In genomic region chr17:82414548-82415281, GRCh38 we compare ENCODE assay signal across 1 cellular context.
TF ChIP-seq lines count a peak whose summit lies in the region.

No MANE protein-coding gene starts in this region.

TF ChIP-seq in K562, 482 proteins besides CTCF, POLR2A, EP300 and RAD21 (continued from another document):
- TF ChIP-seq AFF1 (IDR thresholded peaks at IDR 0.05; ENCODE audit: low read depth in 1 of 2, partially characterized antibody in 2 of 2) (peak in 1 of 2 experiments; percentile 98), BCOR (IDR thresholded peaks at IDR 0.05) (0 out of 2 replicates have a peak, but pooled peaks have one; percentile 28), ZNF766 (CRISPR knock-in tag; conservative IDR thresholded peaks at IDR 0.05) (peak; percentile 92), NR1H2 (CRISPR knock-in tag; IDR thresholded peaks at IDR 0.05) (peak; percentile 91; the same call in 1 of the 2 replicates), ZNF561 (CRISPR knock-in tag; conservative IDR thresholded peaks at IDR 0.05) (no peak), MTA2 (IDR thresholded peaks at IDR 0.05; ENCODE audit: low read depth) (no peak), CBX2 (IDR thresholded peaks at IDR 0.05; ENCODE audit: insufficient read depth, low read length, poor library complexity, severe bottlenecking) (no peak), FIP1L1 (IDR thresholded peaks at IDR 0.05; ENCODE audit: low read depth, low read length, poor library complexity, severe bottlenecking) (peak; percentile 25), HMGN3 (IDR thresholded peaks at IDR 0.05; ENCODE audit: borderline replicate concordance, extremely low read depth, insufficient read length, low read depth, low read length) (peak; percentile 71), DPF2 (IDR thresholded peaks at IDR 0.05) (0 out of 2 replicates have a peak, but pooled peaks have one; percentile 28), MTA3 (IDR thresholded peaks at IDR 0.05; ENCODE audit: borderline replicate concordance) (peak; percentile 37; the same call in 1 of the 2 replicates), ESRRA (IDR thresholded peaks at IDR 0.05; ENCODE audit: borderline replicate concordance, low read depth) (peak; percentile 58; the same call in 1 of the 2 replicates), NR2C1 (IDR thresholded peaks at IDR 0.05) (no peak), NR2C1 (tag; IDR thresholded peaks at IDR 0.05) (peak; percentile 20; the same call in 1 of the 2 replicates), DMBX1 (CRISPR knock-in tag; IDR thresholded peaks at IDR 0.05; ENCODE audit: borderline replicate concordance) (peak; percentile 72; the same call in 1 of the 2 replicates), ZNF644 (tag; IDR thresholded peaks at IDR 0.05; ENCODE audit: low read depth) (peak; percentile 63; the same call in 1 of the 2 replicates), U2AF2 (optimal IDR thresholded peaks at IDR 0.05; ENCODE audit: low read depth, low read length) (no peak), FOXP1 (CRISPR knock-in tag; IDR thresholded peaks at IDR 0.05) (peak; percentile 95), TBP (optimal IDR thresholded peaks at IDR 0.05; ENCODE audit: low read depth, low read length) (no peak), PCBP1 (IDR thresholded peaks at IDR 0.05; ENCODE audit: low read depth, low read length, poor library complexity, severe bottlenecking) (no peak), SREBF2 (CRISPR knock-in tag; IDR thresholded peaks at IDR 0.05) (0 out of 2 replicates have a peak, but pooled peaks have one; percentile 62), ARID2 (IDR thresholded peaks at IDR 0.05) (peak; percentile 84; the same call in 1 of the 2 replicates), ZFP1 (CRISPR knock-in tag; IDR thresholded peaks at IDR 0.05) (no peak), POU5F1 (IDR thresholded peaks at IDR 0.05; ENCODE audit: borderline replicate concordance, low read depth, low read length, partially characterized antibody) (no peak), ZBTB17 (CRISPR knock-in tag; IDR thresholded peaks at IDR 0.05) (peak; percentile 54; the same call in 1 of the 2 replicates), ZNF639 (CRISPR knock-in tag; conservative IDR thresholded peaks at IDR 0.05 in 1 of 2, IDR thresholded peaks at IDR 0.05 in 1 of 2) (peak in 1 of 2 experiments; percentile 58; a peak in 1 of 4 replicates), FOXK1 (CRISPR knock-in tag; IDR thresholded peaks at IDR 0.05; ENCODE audit: borderline replicate concordance) (0 out of 2 replicates have a peak, but pooled peaks have one; percentile 57), TRIM28 (IDR thresholded peaks at IDR 0.05) (0 out of 2 replicates have a peak, but pooled peaks have one; percentile 47), ZNF511 (CRISPR knock-in tag; IDR thresholded peaks at IDR 0.05) (peak; percentile 99), COPS2 (conservative IDR thresholded peaks at IDR 0.05) (no peak)
- TF ChIP-seq, protein P1, sequence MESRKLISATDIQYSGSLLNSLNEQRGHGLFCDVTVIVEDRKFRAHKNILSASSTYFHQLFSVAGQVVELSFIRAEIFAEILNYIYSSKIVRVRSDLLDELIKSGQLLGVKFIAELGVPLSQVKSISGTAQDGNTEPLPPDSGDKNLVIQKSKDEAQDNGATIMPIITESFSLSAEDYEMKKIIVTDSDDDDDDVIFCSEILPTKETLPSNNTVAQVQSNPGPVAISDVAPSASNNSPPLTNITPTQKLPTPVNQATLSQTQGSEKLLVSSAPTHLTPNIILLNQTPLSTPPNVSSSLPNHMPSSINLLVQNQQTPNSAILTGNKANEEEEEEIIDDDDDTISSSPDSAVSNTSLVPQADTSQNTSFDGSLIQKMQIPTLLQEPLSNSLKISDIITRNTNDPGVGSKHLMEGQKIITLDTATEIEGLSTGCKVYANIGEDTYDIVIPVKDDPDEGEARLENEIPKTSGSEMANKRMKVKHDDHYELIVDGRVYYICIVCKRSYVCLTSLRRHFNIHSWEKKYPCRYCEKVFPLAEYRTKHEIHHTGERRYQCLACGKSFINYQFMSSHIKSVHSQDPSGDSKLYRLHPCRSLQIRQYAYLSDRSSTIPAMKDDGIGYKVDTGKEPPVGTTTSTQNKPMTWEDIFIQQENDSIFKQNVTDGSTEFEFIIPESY (CRISPR knock-in tag; IDR thresholded peaks at IDR 0.05): peak; percentile 82
- TF ChIP-seq, protein P2, sequence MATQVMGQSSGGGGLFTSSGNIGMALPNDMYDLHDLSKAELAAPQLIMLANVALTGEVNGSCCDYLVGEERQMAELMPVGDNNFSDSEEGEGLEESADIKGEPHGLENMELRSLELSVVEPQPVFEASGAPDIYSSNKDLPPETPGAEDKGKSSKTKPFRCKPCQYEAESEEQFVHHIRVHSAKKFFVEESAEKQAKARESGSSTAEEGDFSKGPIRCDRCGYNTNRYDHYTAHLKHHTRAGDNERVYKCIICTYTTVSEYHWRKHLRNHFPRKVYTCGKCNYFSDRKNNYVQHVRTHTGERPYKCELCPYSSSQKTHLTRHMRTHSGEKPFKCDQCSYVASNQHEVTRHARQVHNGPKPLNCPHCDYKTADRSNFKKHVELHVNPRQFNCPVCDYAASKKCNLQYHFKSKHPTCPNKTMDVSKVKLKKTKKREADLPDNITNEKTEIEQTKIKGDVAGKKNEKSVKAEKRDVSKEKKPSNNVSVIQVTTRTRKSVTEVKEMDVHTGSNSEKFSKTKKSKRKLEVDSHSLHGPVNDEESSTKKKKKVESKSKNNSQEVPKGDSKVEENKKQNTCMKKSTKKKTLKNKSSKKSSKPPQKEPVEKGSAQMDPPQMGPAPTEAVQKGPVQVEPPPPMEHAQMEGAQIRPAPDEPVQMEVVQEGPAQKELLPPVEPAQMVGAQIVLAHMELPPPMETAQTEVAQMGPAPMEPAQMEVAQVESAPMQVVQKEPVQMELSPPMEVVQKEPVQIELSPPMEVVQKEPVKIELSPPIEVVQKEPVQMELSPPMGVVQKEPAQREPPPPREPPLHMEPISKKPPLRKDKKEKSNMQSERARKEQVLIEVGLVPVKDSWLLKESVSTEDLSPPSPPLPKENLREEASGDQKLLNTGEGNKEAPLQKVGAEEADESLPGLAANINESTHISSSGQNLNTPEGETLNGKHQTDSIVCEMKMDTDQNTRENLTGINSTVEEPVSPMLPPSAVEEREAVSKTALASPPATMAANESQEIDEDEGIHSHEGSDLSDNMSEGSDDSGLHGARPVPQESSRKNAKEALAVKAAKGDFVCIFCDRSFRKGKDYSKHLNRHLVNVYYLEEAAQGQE (CRISPR knock-in tag; IDR thresholded peaks at IDR 0.05; ENCODE audit: low read depth): peak; percentile 99
- TF ChIP-seq, protein P3, sequence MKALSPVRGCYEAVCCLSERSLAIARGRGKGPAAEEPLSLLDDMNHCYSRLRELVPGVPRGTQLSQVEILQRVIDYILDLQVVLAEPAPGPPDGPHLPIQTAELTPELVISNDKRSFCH (CRISPR knock-in tag; IDR thresholded peaks at IDR 0.05): no peak
- TF ChIP-seq, protein P3 (tag; IDR thresholded peaks at IDR 0.05): peak; percentile 63; the same call in 1 of the 2 replicates
- TF ChIP-seq, protein P4, sequence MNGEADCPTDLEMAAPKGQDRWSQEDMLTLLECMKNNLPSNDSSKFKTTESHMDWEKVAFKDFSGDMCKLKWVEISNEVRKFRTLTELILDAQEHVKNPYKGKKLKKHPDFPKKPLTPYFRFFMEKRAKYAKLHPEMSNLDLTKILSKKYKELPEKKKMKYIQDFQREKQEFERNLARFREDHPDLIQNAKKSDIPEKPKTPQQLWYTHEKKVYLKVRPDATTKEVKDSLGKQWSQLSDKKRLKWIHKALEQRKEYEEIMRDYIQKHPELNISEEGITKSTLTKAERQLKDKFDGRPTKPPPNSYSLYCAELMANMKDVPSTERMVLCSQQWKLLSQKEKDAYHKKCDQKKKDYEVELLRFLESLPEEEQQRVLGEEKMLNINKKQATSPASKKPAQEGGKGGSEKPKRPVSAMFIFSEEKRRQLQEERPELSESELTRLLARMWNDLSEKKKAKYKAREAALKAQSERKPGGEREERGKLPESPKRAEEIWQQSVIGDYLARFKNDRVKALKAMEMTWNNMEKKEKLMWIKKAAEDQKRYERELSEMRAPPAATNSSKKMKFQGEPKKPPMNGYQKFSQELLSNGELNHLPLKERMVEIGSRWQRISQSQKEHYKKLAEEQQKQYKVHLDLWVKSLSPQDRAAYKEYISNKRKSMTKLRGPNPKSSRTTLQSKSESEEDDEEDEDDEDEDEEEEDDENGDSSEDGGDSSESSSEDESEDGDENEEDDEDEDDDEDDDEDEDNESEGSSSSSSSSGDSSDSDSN (IDR thresholded peaks at IDR 0.05; ENCODE audit: borderline replicate concordance in 1 of 2, low read depth in 2 of 2, low read length in 2 of 2): peak in 1 of 2 experiments; percentile 79; a peak in 2 of 4 replicates
